ENCODE assay signal across 18 cellular contexts in the genomic region with DNA sequence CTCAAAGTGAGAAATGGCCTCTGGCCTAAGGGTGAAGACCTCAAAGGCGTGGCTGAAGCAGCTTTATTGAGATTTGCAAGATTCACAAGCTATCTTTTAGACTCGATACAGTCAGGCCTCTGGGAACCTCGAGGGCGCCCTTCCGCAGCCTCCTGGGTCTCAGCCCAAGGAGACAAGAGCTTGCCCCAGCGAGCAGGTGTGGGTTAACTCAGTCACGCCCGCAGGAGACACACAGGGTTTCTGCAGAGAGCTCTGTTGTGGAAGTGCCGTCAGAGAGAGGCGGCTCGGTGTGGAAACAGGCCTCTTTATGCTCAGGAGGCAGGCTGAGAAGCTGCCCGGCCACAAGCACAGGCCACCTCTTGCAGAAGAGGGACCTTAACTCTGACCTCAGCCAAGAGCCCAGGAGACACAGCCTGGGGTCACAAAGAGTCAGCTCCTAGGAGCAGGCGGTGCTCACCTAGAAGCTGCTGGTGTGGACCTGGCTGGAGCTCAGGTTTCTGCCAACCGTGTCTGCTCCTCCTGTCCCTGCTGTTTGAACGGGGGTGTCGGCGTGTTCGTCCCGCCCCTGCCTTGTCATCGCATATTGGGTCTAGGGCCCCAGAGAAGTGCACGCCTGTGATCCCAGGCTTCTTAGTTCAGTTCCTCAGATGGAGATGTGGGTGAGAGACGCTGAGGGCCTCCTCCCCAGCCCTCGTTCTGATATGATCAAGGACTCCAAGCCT.
"Had no signal": no experiment of that assay in that cellular context is flagged by ENCODE, and none has a peak within 500 bp of the region (broad histone marks: within the 10 kb centered on the region; RNA-seq: fewer than 3 reads in every experiment).

No MANE protein-coding gene starts in this region.

- H3K27me3 ChIP-seq: thyroid gland had no signal

- H3K9me3 Mint-ChIP-seq: activated CD4-positive, alpha-beta memory T cell treated with anti-CD3 and anti-CD28 coated beads, Interleukin-2, amount 10 ng/mL, durations not matched to agents 7 days and 5 days had no signal

- ATAC-seq: foreskin keratinocyte, sciatic nerve had no signal

- H3K9me3 ChIP-seq: prostate gland, thyroid gland had no signal

- H3K27ac ChIP-seq: foreskin keratinocyte, thyroid gland had no signal

- H3K36me3 ChIP-seq: prostate gland, thyroid gland had no signal

- H3K4me3 Mint-ChIP-seq: activated CD4-positive, alpha-beta memory T cell treated with anti-CD3 and anti-CD28 coated beads, Interleukin-2, amount 10 ng/mL, durations not matched to agents 7 days and 5 days; activated naive CD8-positive, alpha-beta T cell treated with anti-CD3 and anti-CD28 coated beads for 36 hours; nephron had no signal

- H3K27me3 Mint-ChIP-seq: activated naive CD8-positive, alpha-beta T cell treated with anti-CD3 and anti-CD28 coated beads for 36 hours had no signal

- H3K4me3 ChIP-seq: prostate gland, thyroid gland had no signal

- H3K27ac Mint-ChIP-seq: activated naive CD8-positive, alpha-beta T cell treated with anti-CD3 and anti-CD28 coated beads for 36 hours had no signal

- DNase-seq: activated CD4-positive, alpha-beta memory T cell treated with anti-CD3 and anti-CD28 coated beads, Interleukin-2, amount 10 ng/mL, durations not matched to agents 7 days and 5 days; activated CD4-positive, CD25-positive, alpha-beta regulatory T cell treated with anti-CD3 and anti-CD28 coated beads, Interleukin-2, amount 50 U/mL, for 72 hours; activated CD8-positive, alpha-beta memory T cell treated with anti-CD3 and anti-CD28 coated beads, Interleukin-2, amount 50 U/mL, for 4 hours; activated gamma-delta T cell; activated naive CD8-positive, alpha-beta T cell treated with anti-CD3 and anti-CD28 coated beads for 36 hours; activated T-cell treated with anti-CD3 and anti-CD28 coated beads, Interleukin-2, amount 50 U/mL, for 48 hours; aorta; cerebellar nuclear complex; effector memory CD4-positive, alpha-beta T cell; foreskin keratinocyte; glutamatergic neuron; hypothalamus; mesenchymal stem cell; T-helper 9 cell; thyroid gland had no signal

- H3K4me1 ChIP-seq: foreskin keratinocyte, prostate gland, thyroid gland had no signal
